8 cellular contexts compared by ENCODE assay signal in genomic region chr13:70960841-70961443, GRCh38.
DNase-seq lines count a peak whose midpoint lies in the region; ATAC-seq, FAIRE-seq and TF ChIP-seq lines count a peak whose summit lies in the region.

No MANE protein-coding gene starts in this region.

- H3K23me2 ChIP-seq in H9 (ENCODE audit: insufficient read length, low read depth, low read length, poor library complexity, severe bottlenecking) = no peaks in the 10 kb centered on the region

- no peak overlapping the region for H4K91ac ChIP-seq in H9 (ENCODE audit: insufficient read length, low read depth, low read length)

- no peak overlapping the region for H3K56ac ChIP-seq in H9 (ENCODE audit: insufficient read length, low read depth, low read length)

- no peaks in the 10 kb centered on the region for H3K27me3 Mint-ChIP-seq in H9 (ENCODE audit: low read depth)
- H3K27me3 Mint-ChIP-seq in endothelial cell (ENCODE audit: unreplicated experiment) = no peaks in the 10 kb centered on the region

- POLR2A ChIA-PET in BJ (lab: Charles Lee) = no interaction called here

- no peaks in the 10 kb centered on the region for H3K79me1 ChIP-seq in H9 (ENCODE audit: insufficient read depth, low read depth, low read length, poor library complexity, severe bottlenecking)

- no peak overlapping the region for H3K27ac ChIP-seq in H9 (ENCODE audit: insufficient read length, low read depth, low read length)
- no peak overlapping the region for H3K27ac ChIP-seq in tibial artery

- no peak overlapping the region for H3K4me2 ChIP-seq in H9 (ENCODE audit: insufficient read depth, insufficient read length, low read length)

- TF ChIP-seq CTCF in BJ (IDR thresholded peaks at IDR 0.05; ENCODE audit: insufficient read depth, low read depth, low read length) (peak; percentile 51), H9 (conservative IDR thresholded peaks at IDR 0.05) (peak; percentile 73), endothelial cell (IDR thresholded peaks at IDR 0.05; ENCODE audit: unreplicated experiment) (peak; percentile 76), tibial artery (IDR thresholded peaks at IDR 0.05) (peak in 1 of 2 experiments; percentile 23)

- H3K4me3 Mint-ChIP-seq in H9 (no peak overlapping the region), endothelial cell (ENCODE audit: unreplicated experiment) (no peak overlapping the region)

- H3K9ac ChIP-seq in H9 (ENCODE audit: extremely low read depth, insufficient read length, low read length) = no peak overlapping the region

- intact Hi-C loops in tibial artery (cut with DNase I; ENCODE audit: low total_unique reads) = no loop called here

- no peak overlapping the region for H2BK5ac ChIP-seq in H9 (ENCODE audit: insufficient read length, low read length)

- no peak overlapping the region for H2BK120ac ChIP-seq in H9 (ENCODE audit: low read depth, low read length, poor library complexity, severe bottlenecking)

- H3K18ac ChIP-seq in H9 (ENCODE audit: insufficient read length, low read depth, low read length) = no peak overlapping the region

- no peak overlapping the region for H2BK15ac ChIP-seq in H9 (ENCODE audit: low read depth, low read length)

- no peak overlapping the region for H4K5ac ChIP-seq in H9 (ENCODE audit: insufficient read length, low read depth, low read length)

- no peak overlapping the region for H2BK12ac ChIP-seq in H9 (ENCODE audit: insufficient read length, low read depth, low read length)

- no peak overlapping the region for H3K4me3 ChIP-seq in BJ (ENCODE audit: low read depth, low read length)
- H3K4me3 ChIP-seq in tibial artery = no peak overlapping the region

- no peak overlapping the region for H3K4ac ChIP-seq in H9 (ENCODE audit: low read depth, low read length)

- no CpG with 5 or more reads among the region's 9 CpGs for WGBS in H9 (ENCODE audit: extremely low coverage, insufficient read length, low lambda C conversion rate)

- H3K36me3 ChIP-seq in BJ (ENCODE audit: control insufficient read depth, insufficient read depth, low read length) (no peaks in the 10 kb centered on the region), tibial artery (no peaks in the 10 kb centered on the region)

- no peaks in the 10 kb centered on the region for H3K9me3 ChIP-seq in H9 (ENCODE audit: control insufficient read depth, low read depth, low read length)
- no peaks in the 10 kb centered on the region for H3K9me3 ChIP-seq in tibial artery

- H3K79me2 ChIP-seq in H9 (ENCODE audit: insufficient read depth, low read length) = no peaks in the 10 kb centered on the region

- no peak overlapping the region for H3K27ac Mint-ChIP-seq in H9
- H3K27ac Mint-ChIP-seq in endothelial cell (ENCODE audit: unreplicated experiment) = no peak overlapping the region

- no peak overlapping the region for H2AFZ ChIP-seq in H9 (ENCODE audit: low read length)

- no peaks in the 10 kb centered on the region for H3K27me3 ChIP-seq in BJ (ENCODE audit: control insufficient read depth, insufficient read depth, low read length)
- no peaks in the 10 kb centered on the region for H3K27me3 ChIP-seq in H9 (ENCODE audit: insufficient read depth, low read length)
- no peaks in the 10 kb centered on the region for H3K27me3 ChIP-seq in tibial artery

- no peak for FAIRE-seq in urothelium cell line (lab: Jason Lieb, UNC)

- H4K20me1 ChIP-seq in H9 (ENCODE audit: control insufficient read depth, insufficient read depth, insufficient read length) = no peaks in the 10 kb centered on the region

- H3K4me1 Mint-ChIP-seq in H9 = no peaks in the 10 kb centered on the region
- no peaks in the 10 kb centered on the region for H3K4me1 Mint-ChIP-seq in endothelial cell (ENCODE audit: unreplicated experiment)

- H3K4me1 ChIP-seq in H9 (ENCODE audit: insufficient read depth, low read length) (no peaks in the 10 kb centered on the region), tibial artery (no peaks in the 10 kb centered on the region)

- no peak overlapping the region for H2BK20ac ChIP-seq in H9 (ENCODE audit: low read depth, low read length, poor library complexity, severe bottlenecking)

- no peak for DNase-seq in BJ (ENCODE audit: low read depth)
- DNase-seq in H9 = no peak
- DNase-seq in NCI-H748 treated with DMSO at 0.1 percent for 48 hours (lab: John Stamatoyannopoulos, UW) = peak; percentile 56
- peak; percentile 16 for DNase-seq in endothelial cell (ENCODE audit: low spot score)
- peak; percentile 42 for DNase-seq in renal cortical epithelial cell (ENCODE audit: low read depth)
- DNase-seq in tibial artery = no peak
- DNase-seq in stimulated activated naive CD8-positive, alpha-beta T cell treated with anti-CD3 and anti-CD28 coated beads, Interleukin-15, Interleukin-2, amounts not matched to agents 100 U/mL and 50 U/mL, for 24 hours = no peak
- DNase-seq in urothelium cell line (ENCODE audit: low spot score) = no peak

- H3T11ph ChIP-seq in H9 (ENCODE audit: low read length) = no peak overlapping the region

- no peak overlapping the region for H2AK5ac ChIP-seq in H9 (ENCODE audit: insufficient read length, low read length)

- H3K36me3 Mint-ChIP-seq in H9 (ENCODE audit: insufficient read depth in 1 of 3, low read depth in 3 of 3) (no peaks in the 10 kb centered on the region), endothelial cell (ENCODE audit: low read depth, unreplicated experiment) (no peaks in the 10 kb centered on the region)

- no peak overlapping the region for H4K8ac ChIP-seq in H9 (replicated peaks; ENCODE audit: insufficient read length, low read depth, low read length)

- H3K14ac ChIP-seq in H9 (ENCODE audit: insufficient read depth, low read length) = no peak overlapping the region

- CTCF ChIA-PET in BJ (lab: Yijun Ruan, JAX) = no interaction called here

- ATAC-seq in stimulated activated naive CD8-positive, alpha-beta T cell treated with anti-CD3 and anti-CD28 coated beads, Interleukin-15, Interleukin-2, amounts not matched to agents 100 U/mL and 50 U/mL, for 24 hours = no peak

- H3K9me3 Mint-ChIP-seq in H9 (no peaks in the 10 kb centered on the region), endothelial cell (ENCODE audit: unreplicated experiment) (no peaks in the 10 kb centered on the region)

- H3K23ac ChIP-seq in H9 (ENCODE audit: insufficient read length, low read depth, low read length) = no peak overlapping the region

Comparison
In these comparisons a context has a peak if more than half of its experiments do, and no peak if none do; other contexts are left out.
1. DNase-seq: peak in NCI-H748 treated with DMSO at 0.1 percent for 48 hours (single experiment), endothelial cell (single experiment) and renal cortical epithelial cell (single experiment); none in BJ (single experiment), H9 (single experiment), tibial artery (0 of 2), stimulated activated naive CD8-positive, alpha-beta T cell treated with anti-CD3 and anti-CD28 coated beads, Interleukin-15, Interleukin-2, amounts not matched to agents 100 U/mL and 50 U/mL, for 24 hours (single experiment) and urothelium cell line (single experiment).